In genomic region chr5:61394793-61395192, GRCh38 we compare ENCODE assay signal across 26 cellular contexts.
"Had no signal": no experiment of that assay in that cellular context is flagged by ENCODE, and none has a peak within 500 bp of the region (broad histone marks: within the 10 kb centered on the region; RNA-seq: fewer than 3 reads in every experiment).

No MANE protein-coding gene starts in this region.

- H3K27me3 Mint-ChIP-seq: effector memory CD8-positive, alpha-beta T cell; memory B cell; naive thymus-derived CD4-positive, alpha-beta T cell had no signal

- H3K4me1 ChIP-seq: prostate gland, testis had no signal

- FAIRE-seq: kidney, urothelium cell line had no signal

- H3K36me3 ChIP-seq: heart left ventricle, prostate gland, tibial artery had no signal

- H3K27ac ChIP-seq: foreskin keratinocyte, gastroesophageal sphincter, heart left ventricle, hepatocyte, prostate gland, sigmoid colon, testis, tibial artery, upper lobe of left lung had no signal

- H3K36me3 Mint-ChIP-seq: stimulated activated effector memory CD8-positive, alpha-beta T cell treated with anti-CD3 and anti-CD28 coated beads, Interleukin-12 subunit alpha, Interleukin-12 subunit beta, amount 100 ng/mL, for 72 hours had no signal

- H2AFZ ChIP-seq: hepatocyte had no signal

- H3K9me3 ChIP-seq: gastroesophageal sphincter, heart left ventricle, prostate gland, sigmoid colon, testis, tibial artery, upper lobe of left lung had no signal

- H3K27ac Mint-ChIP-seq: memory B cell; mesothelial cell of epicardium; stimulated activated effector memory CD8-positive, alpha-beta T cell treated with anti-CD3 and anti-CD28 coated beads, Interleukin-12 subunit alpha, Interleukin-12 subunit beta, amount 100 ng/mL, for 72 hours had no signal

- H3K4me3 Mint-ChIP-seq: effector memory CD8-positive, alpha-beta T cell; memory B cell; mesothelial cell of epicardium; naive thymus-derived CD4-positive, alpha-beta T cell; nephron; stimulated activated effector memory CD8-positive, alpha-beta T cell treated with anti-CD3 and anti-CD28 coated beads, Interleukin-12 subunit alpha, Interleukin-12 subunit beta, amount 100 ng/mL, for 72 hours had no signal

- H3K27me3 ChIP-seq: foreskin keratinocyte, gastroesophageal sphincter, heart left ventricle, hepatocyte, sigmoid colon, testis, tibial artery, upper lobe of left lung had no signal

- H3K9me3 Mint-ChIP-seq: effector memory CD8-positive, alpha-beta T cell; memory B cell; naive thymus-derived CD4-positive, alpha-beta T cell; nephron had no signal

- ATAC-seq: effector memory CD8-positive, alpha-beta T cell; gastroesophageal sphincter; left lobe of liver; naive thymus-derived CD4-positive, alpha-beta T cell; stimulated activated effector memory CD8-positive, alpha-beta T cell treated with anti-CD3 and anti-CD28 coated beads, Interleukin-12 subunit alpha, Interleukin-12 subunit beta, amount 100 ng/mL, for 72 hours had no signal

- DNase-seq: cortex of kidney; effector memory CD8-positive, alpha-beta T cell; foreskin keratinocyte; heart left ventricle; kidney; naive thymus-derived CD4-positive, alpha-beta T cell; nucleus accumbens; right cardiac atrium; sigmoid colon; stimulated activated CD4-positive, alpha-beta T cell treated with anti-CD3 and anti-CD28 coated beads, Interleukin-2, amount 100 ng/mL, for 24 hours; stimulated activated CD4-positive, alpha-beta T cell treated with anti-CD3 and anti-CD28 coated beads, Interleukin-4, amount 100 ng/mL, for 24 hours; stimulated activated naive CD4-positive, alpha-beta T cell treated with Interleukin-2 at 50 U/mL for 16 hours; substantia nigra; testis; tibial artery; upper lobe of left lung had no signal

- H3K4me2 ChIP-seq: hepatocyte had no signal

- H3K4me3 ChIP-seq: gastroesophageal sphincter, heart left ventricle, hepatocyte, lung, prostate gland, sigmoid colon, testis, tibial artery, upper lobe of left lung had no signal
